In the genomic region with DNA sequence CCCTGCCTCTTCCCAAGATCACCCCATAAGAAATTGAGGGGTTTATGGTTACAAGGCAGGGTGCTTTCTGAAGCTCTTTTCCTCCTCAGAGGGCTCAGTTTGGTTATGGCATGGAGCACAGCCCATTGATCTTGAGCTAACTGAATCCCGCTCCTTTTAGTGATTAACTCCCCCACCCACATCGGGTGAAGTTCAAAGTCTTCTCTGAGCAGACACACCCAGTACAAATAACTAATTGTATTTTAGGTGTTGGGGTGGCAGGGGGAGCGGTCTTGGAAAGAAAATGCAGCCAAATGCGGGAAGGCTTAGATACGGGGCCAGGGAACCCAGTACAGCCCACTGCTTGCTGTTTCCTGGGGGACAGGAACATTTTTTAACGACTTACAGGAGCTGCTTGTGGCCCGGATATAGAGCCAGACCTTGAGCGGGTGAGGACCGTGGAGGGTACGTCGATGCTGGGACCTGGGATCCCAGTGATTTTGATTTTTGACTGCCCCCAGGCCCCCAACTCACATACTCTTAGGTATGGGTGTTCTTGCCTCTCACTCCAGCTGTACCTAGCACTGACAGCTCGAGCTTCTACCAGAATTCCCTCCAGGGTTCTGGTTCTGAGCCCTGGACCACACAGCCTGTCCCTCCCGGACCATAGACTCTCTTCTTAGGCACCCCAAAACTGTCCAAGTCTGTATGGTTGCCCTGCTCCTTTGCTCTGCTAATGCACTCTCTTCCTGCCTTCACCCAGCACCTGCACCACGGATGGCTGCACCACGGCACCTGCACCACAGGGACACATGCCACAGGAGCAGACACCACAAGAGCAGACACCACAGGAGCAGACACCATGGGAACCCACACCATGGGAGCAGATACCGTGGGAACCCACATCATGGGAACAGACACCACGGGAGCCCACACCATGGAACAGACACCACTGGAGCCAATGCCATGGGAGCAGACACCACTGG, we compare ENCODE assay signal across 18 cellular contexts. TPM values are rescaled to one million over a fixed set of nuclear protein-coding genes. Genes with fewer than 3 reads are reported as not detected.
DNase-seq lines count a peak whose midpoint lies in the region; ATAC-seq, FAIRE-seq and TF ChIP-seq lines count a peak whose summit lies in the region.
"Had no signal": no experiment of that assay in that cellular context is flagged by ENCODE, and none has a peak within 500 bp of the region (broad histone marks: within the 10 kb centered on the region; RNA-seq: fewer than 3 reads in every experiment).

No MANE protein-coding gene starts in this region.

- H4K8ac ChIP-seq in mesenchymal stem cell (ENCODE audit: low read length), result no peak overlapping the region

- DNase-seq in bronchial epithelial cell (ENCODE audit: low read depth), result no peak
- DNase-seq in hepatocyte (ENCODE audit: low spot score), result no peak
- no peak for DNase-seq in mesenchymal stem cell
- DNase-seq in spleen, result peak; percentile 19
- no peak for DNase-seq in DMS79 treated with DMSO at 0.1 percent for 48 hours (lab: John Stamatoyannopoulos, UW)
- DNase-seq in MV-4-11 (lab: John Stamatoyannopoulos, UW), result no peak
- DNase-seq: GF-D8, H7, Karpas-422, NCI-H1417, NCI-H1930, NCI-H2171 treated with DMSO at 0.1 percent for 48 hours, NCI-H774, SIG-M5 had no signal

- H3K79me2 ChIP-seq in hepatocyte, result no peaks in the 10 kb centered on the region

- H3K36me3 ChIP-seq in bronchial epithelial cell (ENCODE audit: control insufficient read depth, insufficient read depth, low read length) (no peaks in the 10 kb centered on the region), hepatocyte (replicated peaks; ENCODE audit: insufficient read depth, low read depth) (no peaks in the 10 kb centered on the region), mesenchymal stem cell (ENCODE audit: control insufficient read depth in 1 of 2, insufficient read depth in 2 of 2, low read depth in 1 of 2, low read length in 2 of 2) (no peaks in the 10 kb centered on the region), spleen (no peaks in the 10 kb centered on the region)

- WGBS in hepatocyte (ENCODE audit: low lambda C conversion rate, missing lambda C conversion rate), result 78% methylated on average over 17 of the region's 17 CpGs
- WGBS in mesenchymal stem cell, result 85% methylated on average over 15 of the region's 17 CpGs
- WGBS in spleen, 5 donors, result 84 to 93% (median 90%) methylated on average over 16 to 17 of the region's 17 CpGs

- H3K9me2 ChIP-seq in hepatocyte (replicated peaks; ENCODE audit: insufficient read depth), result no peaks in the 10 kb centered on the region

- FAIRE-seq in bronchial epithelial cell (lab: Jason Lieb, UNC), result peak; percentile 50
- FAIRE-seq: D721Med had no signal

- no peaks in the 10 kb centered on the region for H4K20me1 ChIP-seq in hepatocyte (ENCODE audit: insufficient read depth, poor library complexity, severe bottlenecking)

- H3K27me3 ChIP-seq in bronchial epithelial cell (ENCODE audit: control insufficient read depth, insufficient read depth, low read length) (no peaks in the 10 kb centered on the region), hepatocyte (no peaks in the 10 kb centered on the region), mesenchymal stem cell (ENCODE audit: control insufficient read depth in 1 of 2, insufficient read depth in 1 of 2, low read length in 2 of 2) (peaks cover 15 to 32% of the 10 kb centered on the region in 2 experiments), spleen (replicated peaks in 1 of 7) (peaks cover 0 to 12% (median 0%) of the 10 kb centered on the region in 7 donors)

- H3K4me3 ChIP-seq in bronchial epithelial cell (ENCODE audit: low read depth, low read length), result no peak overlapping the region
- no peak overlapping the region for H3K4me3 ChIP-seq in hepatocyte
- H3K4me3 ChIP-seq in mesenchymal stem cell (ENCODE audit: insufficient read depth in 1 of 2, low read depth in 1 of 2, low read length in 2 of 2), result no peak overlapping the region
- H3K4me3 ChIP-seq in spleen, result no peak overlapping the region

- no peak overlapping the region for H3K14ac ChIP-seq in mesenchymal stem cell (ENCODE audit: low read length in 2 of 2)

- no peak overlapping the region for H2BK12ac ChIP-seq in mesenchymal stem cell (ENCODE audit: low read length in 2 of 2)

- H2AK5ac ChIP-seq in mesenchymal stem cell (ENCODE audit: low read length, severe bottlenecking), result no peak overlapping the region

- H3K18ac ChIP-seq in mesenchymal stem cell (ENCODE audit: low read depth in 1 of 2, low read length in 2 of 2), result no peak overlapping the region

- TF ChIP-seq CTCF in bronchial epithelial cell (IDR thresholded peaks at IDR 0.05; ENCODE audit: insufficient read depth, low read length, severe bottlenecking) (no peak), hepatocyte (IDR thresholded peaks at IDR 0.05; ENCODE audit: poor library complexity) (no peak), spleen (IDR thresholded peaks at IDR 0.05 in 8 of 11, conservative IDR thresholded peaks at IDR 0.05 in 3 of 11) (no peak)

- H3K9ac ChIP-seq in mesenchymal stem cell (ENCODE audit: low read length), result no peak overlapping the region

- no peak overlapping the region for H2BK120ac ChIP-seq in mesenchymal stem cell (ENCODE audit: low read depth, low read length)

- no peaks in the 10 kb centered on the region for H3K79me1 ChIP-seq in mesenchymal stem cell (replicated peaks; ENCODE audit: low read length, poor library complexity, severe bottlenecking)

- H3K27ac ChIP-seq in hepatocyte, result no peak overlapping the region
- no peak overlapping the region for H3K27ac ChIP-seq in mesenchymal stem cell (ENCODE audit: low read length, poor library complexity, severe bottlenecking)
- no peak overlapping the region for H3K27ac ChIP-seq in spleen

- H3K4me1 ChIP-seq in hepatocyte (ENCODE audit: insufficient read depth) (no peaks in the 10 kb centered on the region), mesenchymal stem cell (ENCODE audit: control insufficient read depth, insufficient read depth, low read depth, low read length) (no peaks in the 10 kb centered on the region), spleen (no peaks in the 10 kb centered on the region)

- H3K4me2 ChIP-seq in hepatocyte (peak overlapping the region; percentile 37), mesenchymal stem cell (ENCODE audit: low read length, poor library complexity, severe bottlenecking) (no peak overlapping the region)

- H3K9me3 ChIP-seq in hepatocyte (ENCODE audit: low read depth) (no peaks in the 10 kb centered on the region), mesenchymal stem cell (ENCODE audit: control insufficient read depth, low read length) (peaks cover 8% of the 10 kb centered on the region), spleen (peaks cover 0 to 5% (median under 1%) of the 10 kb centered on the region in 8 donors)

- intact Hi-C loops in spleen (cut with DNase I; ENCODE audit: low total_unique reads), result no loop called here

- H2AFZ ChIP-seq in hepatocyte (no peak overlapping the region), mesenchymal stem cell (ENCODE audit: low read depth, low read length) (no peak overlapping the region)

- no peak for TF ChIP-seq POLR2A in spleen (IDR thresholded peaks at IDR 0.05)

- ATAC-seq in HG03378 (IDR thresholded peaks at IDR 0.05; ENCODE audit: unreplicated experiment), result no peak
- ATAC-seq: CD8-positive, alpha-beta T cell; Panc1 had no signal

- peak overlapping the region; percentile 20 for H2BK15ac ChIP-seq in mesenchymal stem cell (ENCODE audit: low read depth, poor library complexity, severe bottlenecking)

- H2BK5ac ChIP-seq in mesenchymal stem cell (ENCODE audit: low read depth, low read length, poor library complexity, severe bottlenecking), result no peak overlapping the region

- H3K23ac ChIP-seq in mesenchymal stem cell (ENCODE audit: low read length in 2 of 2), result no peak overlapping the region

- H4K91ac ChIP-seq in mesenchymal stem cell (ENCODE audit: low read length), result no peak overlapping the region

- no peak overlapping the region for H3K4ac ChIP-seq in mesenchymal stem cell (ENCODE audit: low read depth in 1 of 2, low read length in 2 of 2)

RNA-seq across cellular contexts. Expression of a gene that starts 18.3 kb away (rescaled TPM):
- total RNA-seq in bronchial epithelial cell (16.8 and 21.3 TPM in 2 replicates), hepatocyte (32.5 and 35.9 TPM in 2 replicates), spleen (100 to 1,000 TPM in 2 of 7 donors, 10 to 100 TPM in 5; 67.7 to 116 (median 95.6) TPM)
- polyA plus RNA-seq in hepatocyte (34.3 and 41.6 TPM in 2 replicates), spleen (10 to 100 TPM; 10.9 to 40.4 (median 11.9) TPM)
- polyA plus RNA-seq in mesenchymal stem cell (2013, experiment 1 of 2), result 37.8 TPM
- polyA plus RNA-seq in mesenchymal stem cell (2013, experiment 2 of 2), result 38.3 TPM
